In the genomic region with DNA sequence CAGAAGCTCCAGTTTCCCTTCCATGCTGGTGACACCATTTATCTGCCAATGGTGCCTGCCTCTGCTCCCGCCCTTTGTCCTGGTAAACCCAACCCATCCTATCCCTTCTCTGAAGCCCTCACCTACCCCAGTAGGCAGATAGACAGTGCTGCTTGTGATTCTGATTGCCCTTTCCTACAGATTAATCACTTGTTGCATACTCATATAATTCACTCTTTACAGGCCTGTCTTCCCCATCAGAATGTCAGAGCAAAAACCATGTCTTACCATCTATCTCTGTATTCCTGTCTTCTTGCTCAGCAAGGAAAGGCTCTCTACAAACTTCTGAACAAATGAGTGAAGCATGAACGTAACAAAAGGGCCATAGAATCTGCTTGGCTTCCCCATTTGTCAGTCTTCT, we compare ENCODE assay signal across 23 cellular contexts.
"Had no signal": no experiment of that assay in that cellular context is flagged by ENCODE, and none has a peak within 500 bp of the region (broad histone marks: within the 10 kb centered on the region; RNA-seq: fewer than 3 reads in every experiment).

No MANE protein-coding gene starts in this region.

- H3K4me2 ChIP-seq: KMS-11, SK-N-SH had no signal

- H3K9ac ChIP-seq: KMS-11, SK-N-SH had no signal

- ATAC-seq: HepG2, K562 had no signal

- H3K4me1 ChIP-seq: SJSA1 had no signal

- H3K27me3 Mint-ChIP-seq: IgD-negative memory B cell had no signal

- H3K9me3 ChIP-seq: SJSA1, SK-N-SH had no signal

- H3K4me3 Mint-ChIP-seq: IgD-negative memory B cell had no signal

- H3K9me3 Mint-ChIP-seq: IgD-negative memory B cell had no signal

- H3K27me3 ChIP-seq: SJSA1 had no signal

- H3K4me3 ChIP-seq: K562, SJSA1 had no signal

- DNase-seq: Kasumi-1, MM.1S, NCI-H1092 treated with DMSO at 0.1 percent for 48 hours, NCI-H1436, NCI-H187, NCI-H2029, NCI-H2081 treated with DMSO at 0.1 percent for 48 hours, NCI-H2171, NCI-H226, NCI-H446, NCI-H510A, NCI-H524 treated with DMSO at 0.1 percent for 48 hours, NCI-H69, NCI-H774, Right ventricle myocardium superior, RPMI8226, SIG-M5, SK-N-SH had no signal

- H3K27ac ChIP-seq: KMS-11, SJSA1 had no signal
